ENCODE assay signal across 9 cellular contexts in the genomic region with DNA sequence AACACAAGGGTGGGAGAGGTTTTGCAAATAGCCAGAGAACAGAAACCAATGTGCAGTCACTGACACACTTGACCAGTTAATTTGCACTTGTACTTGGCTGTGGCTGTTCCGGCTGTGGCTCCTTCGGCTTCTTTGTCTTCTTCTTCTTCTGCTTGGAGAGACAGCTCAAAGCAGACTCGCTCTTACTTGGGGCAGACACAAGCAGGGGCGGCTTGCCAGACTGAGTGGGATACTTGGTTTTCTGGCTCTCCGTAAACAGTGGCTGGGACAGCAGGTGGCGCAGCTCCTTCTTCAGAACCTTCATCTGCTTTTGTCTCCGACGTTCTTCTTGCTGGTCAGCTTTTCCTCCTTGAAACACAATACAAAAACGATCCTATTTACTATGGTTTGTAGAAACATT. TPM values are rescaled to one million over a fixed set of nuclear protein-coding genes. Genes with fewer than 3 reads are reported as not detected.
A peak's percentile ranks its signal among the peaks of the same experiment; 100 is the strongest.
DNase-seq lines count a peak whose midpoint lies in the region; ATAC-seq and TF ChIP-seq lines count a peak whose summit lies in the region.
"Had no signal": no experiment of that assay in that cellular context is flagged by ENCODE, and none has a peak within 500 bp of the region (broad histone marks: within the 10 kb centered on the region; RNA-seq: fewer than 3 reads in every experiment).

No MANE protein-coding gene starts in this region.

- H3K36me3 ChIP-seq in psoas muscle (ENCODE audit: insufficient read depth in 1 of 2, low read depth in 1 of 2), result peaks cover 9 to 96% of the 10 kb centered on the region in 2 donors

- H3K27ac ChIP-seq in VCaP, result peak overlapping the region; percentile 69
- H3K27ac ChIP-seq in psoas muscle, result no peak overlapping the region

- TF ChIP-seq CTCF in GM12874 (IDR thresholded peaks at IDR 0.05; ENCODE audit: insufficient read depth, low read depth, low read length) (0 out of 2 replicates have a peak, but pooled peaks have one; percentile 16), VCaP (conservative IDR thresholded peaks at IDR 0.05) (peak; percentile 74), psoas muscle (IDR thresholded peaks at IDR 0.05) (peak; percentile 22)

- WGBS in psoas muscle, 3 donors, result 55 to 68% (median 58%) methylated on average over 9 of the region's 9 CpGs

- intact Hi-C loops in psoas muscle (cut with DNase I), result no loop called here

- peaks cover 26% of the 10 kb centered on the region for H3K4me1 ChIP-seq in psoas muscle

- DNase-seq in glomerular visceral epithelial cell (ENCODE audit: extremely low spot score) (peak; percentile 48), psoas muscle (no peak), GF-D8 (lab: John Stamatoyannopoulos, UW) (no peak), NAMALWA (ENCODE audit: low spot score) (no peak), NCI-H1930 (lab: John Stamatoyannopoulos, UW) (no peak)

- no peak overlapping the region for H3K4me3 ChIP-seq in psoas muscle

- ATAC-seq in psoas muscle (peak in 1 of 4 donors; percentile 48), GM18502 (IDR thresholded peaks at IDR 0.05; ENCODE audit: poor library complexity, unreplicated experiment) (no peak)

- no peaks in the 10 kb centered on the region for H3K27me3 ChIP-seq in psoas muscle (ENCODE audit: insufficient read depth in 3 of 3, low read length in 2 of 3)

- no peaks in the 10 kb centered on the region for H3K9me3 ChIP-seq in psoas muscle

RNA-seq across cellular contexts. Expression of a gene that starts 25.0 kb away (rescaled TPM):
- total RNA-seq in psoas muscle, result under 1 TPM; 0.06 to 0.15 (median 0.10) TPM
- under 1 TPM; 0.04 to 0.96 (median 0.09) TPM for polyA plus RNA-seq in psoas muscle

RNA-seq across cellular contexts. Expression of a gene that starts 29.9 kb away (rescaled TPM):
- 100 to 1,000 TPM; 145 to 190 (median 171) TPM for total RNA-seq in psoas muscle
- 100 to 1,000 TPM in 1 of 3 donors, 10 to 100 TPM in 2; 66.5 to 124 (median 79.7) TPM for polyA plus RNA-seq in psoas muscle

RNA-seq across cellular contexts. Expression of a gene that starts 30.0 kb away (rescaled TPM):
- 10 to 100 TPM in 1 of 4 donors, 1 to 10 TPM in 3; 6.5 to 14.4 (median 7.8) TPM for total RNA-seq in psoas muscle
- 10 to 100 TPM; 10.4 to 15.0 (median 10.6) TPM for polyA plus RNA-seq in psoas muscle

RNA-seq across cellular contexts. Expression of a gene that starts 54.0 kb away (rescaled TPM):
- 1 to 10 TPM in 3 of 4 donors, under 1 TPM in 1; 0.71 to 3.9 (median 2.2) TPM for total RNA-seq in psoas muscle
- polyA plus RNA-seq in psoas muscle, result under 1 TPM; 0.04 to 0.69 (median 0.61) TPM
- total RNA-seq: M059J had no signal

RNA-seq across cellular contexts. Expression of a gene that starts 59.4 kb away (rescaled TPM):
- 100 to 1,000 TPM in 1 of 4 donors, 10 to 100 TPM in 3; 52.8 to 119 (median 82.2) TPM for total RNA-seq in psoas muscle
- 100 to 1,000 TPM in 2 of 3 donors, 10 to 100 TPM in 1; 93.5 to 229 (median 208) TPM for polyA plus RNA-seq in psoas muscle

Comparison
In these comparisons a context has a peak if more than half of its experiments do, and no peak if none do; other contexts are left out.
1. CTCF ChIP-seq: peak in every context shown above with its lines; median percentile 74 in VCaP; 22 in psoas muscle; 16 in GM12874.